Comparison of ENCODE assay signal across 32 cellular contexts in the genomic region with DNA sequence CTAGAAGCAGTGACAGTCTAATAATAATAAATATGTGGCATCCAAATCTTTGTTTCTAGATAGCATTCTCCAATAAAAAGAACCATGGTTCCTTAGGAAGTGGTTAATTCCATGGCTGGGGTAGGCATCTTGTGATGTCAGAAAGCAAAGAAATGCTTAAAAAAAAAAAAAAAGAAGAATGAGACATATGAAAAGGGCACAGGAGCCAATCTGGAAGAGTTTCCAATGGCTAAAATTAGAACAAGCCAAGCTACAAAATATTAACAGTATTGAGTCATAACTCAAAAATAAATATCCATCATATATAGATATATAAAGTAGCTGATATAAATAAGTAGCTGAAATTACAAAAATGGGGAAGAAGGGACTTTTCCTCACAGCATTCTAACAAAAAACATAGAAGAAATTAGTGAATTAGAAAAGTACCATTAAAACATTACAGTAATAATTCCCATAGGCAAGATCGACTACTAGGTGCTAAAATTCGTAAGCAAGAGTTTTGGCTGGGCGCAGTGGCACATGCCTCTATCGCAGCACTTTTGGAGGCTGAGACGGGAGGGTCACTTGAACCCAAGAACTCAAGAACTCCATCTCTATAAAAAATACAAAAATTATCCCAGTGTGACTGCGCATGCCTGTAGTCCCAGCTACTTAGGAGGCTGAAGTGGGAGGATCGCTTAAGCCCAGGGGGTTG.
DNase-seq lines count a peak whose midpoint lies in the region; FAIRE-seq and TF ChIP-seq lines count a peak whose summit lies in the region.
"Had no signal": no experiment of that assay in that cellular context is flagged by ENCODE, and none has a peak within 500 bp of the region (broad histone marks: within the 10 kb centered on the region; RNA-seq: fewer than 3 reads in every experiment).

No MANE protein-coding gene starts in this region.

- H4K20me1 ChIP-seq in GM23248 (ENCODE audit: insufficient read depth): no peaks in the 10 kb centered on the region

- peaks cover 4% of the 10 kb centered on the region; the same call in 1 of the 2 replicates for H3K36me3 ChIP-seq in GM23248 (ENCODE audit: low read depth)
- H3K36me3 ChIP-seq in brain microvascular endothelial cell (replicated peaks): peaks cover 2% of the 10 kb centered on the region

- H3K9me3 Mint-ChIP-seq in activated CD4-positive, alpha-beta T cell treated with anti-CD3 and anti-CD28 coated beads, Interleukin-2, amount 10 ng/mL, durations not matched to agents 24 days and 14 days: no peaks in the 10 kb centered on the region
- H3K9me3 Mint-ChIP-seq: CD8-positive, alpha-beta memory T cell; endodermal cell; IgD-negative memory B cell; nephron; T-cell had no signal

- H3K79me2 ChIP-seq in GM23248 (ENCODE audit: insufficient read depth): no peaks in the 10 kb centered on the region

- TF ChIP-seq CTCF in brain microvascular endothelial cell (IDR thresholded peaks at IDR 0.05; ENCODE audit: low read depth, low read length, missing control alignments): no peak

- H3F3A ChIP-seq in GM23248 (ENCODE audit: insufficient read depth): 0 out of 2 replicates have a peak, but pooled peaks cover 6% of the 10 kb centered on the region

- H3K9ac ChIP-seq in GM23248: no peak overlapping the region

- no peaks in the 10 kb centered on the region for H3K27me3 Mint-ChIP-seq in activated CD4-positive, alpha-beta T cell treated with anti-CD3 and anti-CD28 coated beads, Interleukin-2, amount 10 ng/mL, durations not matched to agents 24 days and 14 days
- H3K27me3 Mint-ChIP-seq: activated naive CD8-positive, alpha-beta T cell; CD8-positive, alpha-beta memory T cell; IgD-negative memory B cell; T-cell had no signal

- DNase-seq in AG08395 (ENCODE audit: low spot score) (peak; percentile 10), GM23248 (peak; percentile 43), brain microvascular endothelial cell (no peak), hepatic stellate cell (ENCODE audit: low spot score) (peak; percentile 51), CD1c-positive myeloid dendritic cell (ENCODE audit: extremely low spot score) (no peak), urothelium cell line (ENCODE audit: low spot score) (no peak)
- DNase-seq in activated effector memory CD4-positive, alpha-beta T cell treated with Interleukin-2 at 50 U/mL for 16 hours: no peak
- DNase-seq in activated CD4-positive, alpha-beta T cell treated with anti-CD3 and anti-CD28 coated beads, Interleukin-2, amount 10 ng/mL, durations not matched to agents 24 days and 14 days: no peak
- DNase-seq: activated CD4-positive, alpha-beta T cell treated with anti-CD3 and anti-CD28 coated beads for 4 hours; activated effector memory CD4-positive, alpha-beta T cell treated with anti-CD3 and anti-CD28 coated beads, Interleukin-2, amount 50 U/mL, for 16 hours; anterior cingulate cortex; caudate nucleus; CD8-positive, alpha-beta memory T cell; dermis blood vessel endothelial cell; endodermal cell; hypothalamus; left colon; mammary epithelial cell; NCI-H1048; NCI-H1694 treated with DMSO at 0.1 percent for 48 hours; pancreas; RPMI8226; stimulated activated naive CD4-positive, alpha-beta T cell; T-cell; upper lobe of right lung; WERI-Rb-1 had no signal

- 96 to 99% methylated on average over 7 of the region's 7 CpGs for WGBS in GM23248 (ENCODE audit: low coverage in 1 of 2, low lambda C conversion rate in 2 of 2, missing lambda C conversion rate in 2 of 2), 2 experiments

- H3K9me3 ChIP-seq in GM23248 (ENCODE audit: low read depth): no peaks in the 10 kb centered on the region
- H3K9me3 ChIP-seq: HAP-1, pancreas, upper lobe of right lung had no signal

- no peak overlapping the region for H2AFZ ChIP-seq in GM23248

- no peak overlapping the region for H3K27ac Mint-ChIP-seq in activated CD4-positive, alpha-beta T cell treated with anti-CD3 and anti-CD28 coated beads, Interleukin-2, amount 10 ng/mL, durations not matched to agents 24 days and 14 days
- H3K27ac Mint-ChIP-seq: activated naive CD8-positive, alpha-beta T cell; endodermal cell; IgD-negative memory B cell; nephron; T-cell had no signal

- in situ Hi-C loops in GM23248 (cut with MboI) (loop anchor here (10.0 kb wide), 1 partner anchor 291 kb away; no protein-coding TSS in a partner anchor), brain microvascular endothelial cell (cut with HindIII; ENCODE audit: low pct_ligation_motif_present, low sequenced_read_pairs) (no loop called here)

- H3K4me3 Mint-ChIP-seq in activated CD4-positive, alpha-beta T cell treated with anti-CD3 and anti-CD28 coated beads, Interleukin-2, amount 10 ng/mL, durations not matched to agents 24 days and 14 days: no peak overlapping the region
- H3K4me3 Mint-ChIP-seq: activated naive CD8-positive, alpha-beta T cell; CD8-positive, alpha-beta memory T cell; endodermal cell; IgD-negative memory B cell; nephron; T-cell had no signal

- no peak for FAIRE-seq in urothelium cell line (lab: Jason Lieb, UNC)
- FAIRE-seq: pancreas had no signal

- H3K4me2 ChIP-seq in GM23248 (ENCODE audit: unreplicated experiment): no peak overlapping the region
- H3K4me2 ChIP-seq: smooth muscle cell had no signal

- peaks cover 19% of the 10 kb centered on the region for H3K4me1 ChIP-seq in GM23248 (ENCODE audit: insufficient read depth)
- H3K4me1 ChIP-seq: pancreas, upper lobe of right lung had no signal

- H3K36me3 Mint-ChIP-seq in activated CD4-positive, alpha-beta T cell treated with anti-CD3 and anti-CD28 coated beads, Interleukin-2, amount 10 ng/mL, durations not matched to agents 24 days and 14 days (ENCODE audit: low read depth): peaks cover 35% of the 10 kb centered on the region

- peaks cover 8% of the 10 kb centered on the region for H3K4me1 Mint-ChIP-seq in activated CD4-positive, alpha-beta T cell treated with anti-CD3 and anti-CD28 coated beads, Interleukin-2, amount 10 ng/mL, durations not matched to agents 24 days and 14 days
- H3K4me1 Mint-ChIP-seq: CD8-positive, alpha-beta memory T cell had no signal

- H3K4me3 ChIP-seq in GM23248 (no peak overlapping the region), brain microvascular endothelial cell (ENCODE audit: low read depth, low read length) (no peak overlapping the region)
- H3K4me3 ChIP-seq: HAP-1, pancreas, SJSA1, smooth muscle cell, upper lobe of right lung had no signal

- intact Hi-C loops in activated CD4-positive, alpha-beta T cell treated with anti-CD3 and anti-CD28 coated beads, Interleukin-2, amount 10 ng/mL, durations not matched to agents 24 days and 14 days (cut with micrococcal nuclease): no loop called here

- H3K27ac ChIP-seq in GM23248: no peak overlapping the region
- H3K27ac ChIP-seq in brain microvascular endothelial cell: peak overlapping the region; percentile 38
- H3K27ac ChIP-seq: pancreas, SJSA1, upper lobe of right lung, WERI-Rb-1 had no signal

- H3K9me2 ChIP-seq in GM23248 (ENCODE audit: insufficient read depth): no peaks in the 10 kb centered on the region

- no peaks in the 10 kb centered on the region for H3K27me3 ChIP-seq in GM23248 (replicated peaks; ENCODE audit: insufficient read depth)
- no peaks in the 10 kb centered on the region for H3K27me3 ChIP-seq in brain microvascular endothelial cell (replicated peaks)
- H3K27me3 ChIP-seq: pancreas, SJSA1, upper lobe of right lung had no signal

Comparison
In these comparisons a context has a peak if more than half of its experiments do, and no peak if none do; other contexts are left out.
1. DNase-seq: peak in AG08395 (single experiment), GM23248 (single experiment) and hepatic stellate cell (single experiment); none in brain microvascular endothelial cell (single experiment), activated effector memory CD4-positive, alpha-beta T cell treated with Interleukin-2 at 50 U/mL for 16 hours (single experiment), CD1c-positive myeloid dendritic cell (single experiment), urothelium cell line (single experiment) and activated CD4-positive, alpha-beta T cell treated with anti-CD3 and anti-CD28 coated beads, Interleukin-2, amount 10 ng/mL, durations not matched to agents 24 days and 14 days (single experiment).